17 cellular contexts compared by ENCODE assay signal in genomic region chr10:15796762-15797161, GRCh38.
DNase-seq lines count a peak whose midpoint lies in the region; ATAC-seq, FAIRE-seq and TF ChIP-seq lines count a peak whose summit lies in the region.
"Had no signal": no experiment of that assay in that cellular context is flagged by ENCODE, and none has a peak within 500 bp of the region (broad histone marks: within the 10 kb centered on the region; RNA-seq: fewer than 3 reads in every experiment).

No MANE protein-coding gene starts in this region.

- peak overlapping the region; percentile 36 for H3K27ac ChIP-seq in foreskin keratinocyte
- H3K27ac ChIP-seq: C4-2B, HL-60 had no signal

- peak overlapping the region; percentile 62 for H3K4me2 ChIP-seq in Loucy (ENCODE audit: low read depth, low read length, poor library complexity, severe bottlenecking)

- H3K79me2 ChIP-seq in Loucy (ENCODE audit: insufficient read depth, low read length), result no peaks in the 10 kb centered on the region

- peaks cover 5% of the 10 kb centered on the region for H3K36me3 ChIP-seq in Loucy (ENCODE audit: insufficient read depth, low read length)

- H3K9ac ChIP-seq in Loucy (ENCODE audit: low read depth, low read length, poor library complexity, severe bottlenecking), result peak overlapping the region; percentile 17

- no peak for TF ChIP-seq POLR2A in GM12892 (IDR thresholded peaks at IDR 0.05; ENCODE audit: low read depth, low read length)

- in situ Hi-C loops in G401 (cut with HindIII; ENCODE audit: low sequenced_read_pairs), result no loop called here

- peak overlapping the region; percentile 41 for H3K4me3 ChIP-seq in Loucy (ENCODE audit: low read length, poor library complexity, severe bottlenecking)

- H3K9me3 ChIP-seq in Loucy (ENCODE audit: insufficient read depth, low read depth, low read length), result no peaks in the 10 kb centered on the region

- TF ChIP-seq CTCF in Loucy (conservative IDR thresholded peaks at IDR 0.05; ENCODE audit: low read length) (no peak), foreskin keratinocyte (conservative IDR thresholded peaks at IDR 0.05) (no peak)

- no peaks in the 10 kb centered on the region; the same call in 1 of the 2 replicates for H3F3A ChIP-seq in Loucy (ENCODE audit: low read depth)

- H3K4me1 ChIP-seq in Loucy (ENCODE audit: insufficient read depth, low read length, poor library complexity, severe bottlenecking) (peaks cover 71% of the 10 kb centered on the region), foreskin keratinocyte (no peaks in the 10 kb centered on the region)

- H3K27me3 ChIP-seq in Loucy (ENCODE audit: insufficient read depth, low read length, poor library complexity, severe bottlenecking) (no peaks in the 10 kb centered on the region), foreskin keratinocyte (no peaks in the 10 kb centered on the region)

- no peak for ATAC-seq in foreskin keratinocyte
- ATAC-seq: HepG2, Right ventricle myocardium inferior had no signal

- H2AFZ ChIP-seq in Loucy (ENCODE audit: low read length), result no peak overlapping the region

- no peaks in the 10 kb centered on the region for H3K9me2 ChIP-seq in Loucy (replicated peaks; ENCODE audit: low read depth, low read length)

- DNase-seq in GM12892 (ENCODE audit: insufficient read length) (no peak), OCI-M1 (lab: John Stamatoyannopoulos, UW) (peak; percentile 30), foreskin keratinocyte (no peak), G401 (ENCODE audit: low spot score) (no peak), kidney tubule cell (ENCODE audit: low spot score) (no peak), iPS-NIHi7 (ENCODE audit: extremely low spot score) (no peak)
- DNase-seq: EL, KBM-7, NCI-H1092 treated with DMSO at 0.1 percent for 48 hours, NCI-H1436 treated with DMSO at 0.1 percent for 48 hours, NCI-H774 had no signal

- peak; percentile 5 for FAIRE-seq in GM12892 (lab: Jason Lieb, UNC)
- FAIRE-seq: A204.1, HepG2 had no signal

- H4K20me1 ChIP-seq in Loucy (ENCODE audit: insufficient read depth, low read length, poor library complexity, severe bottlenecking), result no peaks in the 10 kb centered on the region
